In genomic region chr9:123976579-123976978, GRCh38 we compare ENCODE assay signal across 12 cellular contexts. TPM values are rescaled to one million over a fixed set of nuclear protein-coding genes. Genes with fewer than 3 reads are reported as not detected.
"Had no signal": no experiment of that assay in that cellular context is flagged by ENCODE, and none has a peak within 500 bp of the region (broad histone marks: within the 10 kb centered on the region; RNA-seq: fewer than 3 reads in every experiment).

No MANE protein-coding gene starts in this region.

RNA-seq across cellular contexts. Expression of gene LHX2, which starts 35.0 kb away (rescaled TPM):
- total RNA-seq: activated naive CD4-positive, alpha-beta T cell treated with anti-CD3 and anti-CD28 coated beads for 36 hours; activated naive CD4-positive, alpha-beta T cell treated with anti-CD3 and anti-CD28 coated beads, Interleukin-2, amount 50 U/mL, for 72 hours; activated naive CD8-positive, alpha-beta T cell treated with anti-CD3 and anti-CD28 coated beads for 36 hours; activated naive CD8-positive, alpha-beta T cell treated with anti-CD3 and anti-CD28 coated beads, Interleukin-2, amount 10 ng/mL, durations not matched to agents 7 days and 5 days; activated T-cell treated with anti-CD3 and anti-CD28 coated beads, Interleukin-2, amount 50 U/mL, for 72 hours; activated T-helper 1 cell treated with anti-CD3 and anti-CD28 coated beads, Interleukin-12 subunit alpha, Interleukin-12 subunit beta, Interleukin-2, Interleukin-4 antibody, amounts not matched to agents 30 ng/mL and 10 ng/mL and 1 ng/mL, durations not matched to agents 14 hours and 24 hours and 36 hours; activated T-helper 17 cell treated with anti-CD3 and anti-CD28 coated beads, Interleukin-2, amount 50 U/mL, for 72 hours; activated T-helper 2 cell treated with anti-CD3 and anti-CD28 coated beads, Interferon-gamma antibody, Interleukin-2, Interleukin-4, amounts not matched to agents 10 μg/mL and 5 μg/mL and 100 μg/mL, durations not matched to agents 14 hours and 24 hours and 36 hours; ascending aorta; body of pancreas; breast epithelium; bronchial epithelial cell had no signal
